21 cellular contexts compared by ENCODE assay signal in the genomic region with DNA sequence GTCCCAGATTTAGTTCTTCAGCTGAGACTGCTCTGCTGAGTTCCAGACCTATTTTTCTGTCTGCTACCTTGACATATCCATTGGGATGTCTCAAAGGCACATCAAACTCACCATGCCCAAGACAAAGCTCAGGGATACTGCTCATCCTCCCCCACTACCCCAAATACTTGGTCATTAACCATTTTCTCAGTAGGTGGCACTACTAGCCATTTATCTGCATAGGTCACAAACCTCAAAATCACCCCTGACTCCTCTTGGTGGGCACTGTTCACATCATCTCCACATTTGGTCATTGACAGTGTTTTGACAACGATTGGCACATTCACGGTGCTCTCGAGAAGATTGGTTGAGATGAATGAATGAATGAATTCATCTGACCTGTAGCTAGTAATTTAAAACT. TPM values are rescaled to one million over a fixed set of nuclear protein-coding genes. Genes with fewer than 3 reads are reported as not detected.
DNase-seq lines count a peak whose midpoint lies in the region; ATAC-seq and TF ChIP-seq lines count a peak whose summit lies in the region.
"Had no signal": no experiment of that assay in that cellular context is flagged by ENCODE, and none has a peak within 500 bp of the region (broad histone marks: within the 10 kb centered on the region; RNA-seq: fewer than 3 reads in every experiment).

No MANE protein-coding gene starts in this region.

- H3K36me3 ChIP-seq in HEK293 (ENCODE audit: control insufficient read depth in 2 of 2, insufficient read depth in 1 of 2, low read length in 2 of 2), result no peaks in the 10 kb centered on the region
- no peaks in the 10 kb centered on the region for H3K36me3 ChIP-seq in OCI-LY1 (ENCODE audit: insufficient read depth, low read length)

- H3K4me3 Mint-ChIP-seq in chondrocyte (ENCODE audit: unreplicated experiment), result no peak overlapping the region
- H3K4me3 Mint-ChIP-seq: CD14-positive monocyte, T-helper 17 cell had no signal

- no peak for DNase-seq in GM12864 (ENCODE audit: low read depth)
- no peak for DNase-seq in chondrocyte (ENCODE audit: low spot score)
- no peak for DNase-seq in T-helper 1 cell
- no peak for DNase-seq in activated CD4-positive, alpha-beta T cell treated with anti-CD3 and anti-CD28 coated beads for 1 hour
- DNase-seq: ACHN, DMS 273 treated with DMSO at 0.1 percent for 48 hours, GDM1, IMR-90, NCI-H1417, NCI-H187, NCI-H2171 treated with DMSO at 0.1 percent for 48 hours, NCI-H446 treated with DMSO at 0.1 percent for 48 hours, PC-9, T-helper 17 cell had no signal

- H3K27ac ChIP-seq in HEK293 (ENCODE audit: extremely low read depth, low read depth, low read length), result no peak overlapping the region
- H3K27ac ChIP-seq in OCI-LY1 (ENCODE audit: low read depth, low read length, poor library complexity, severe bottlenecking), result no peak overlapping the region
- H3K27ac ChIP-seq: PC-9, RWPE1 had no signal

- no peaks in the 10 kb centered on the region for H4K20me1 ChIP-seq in OCI-LY1 (ENCODE audit: insufficient read depth, low read length)

- H3K9me3 ChIP-seq in HEK293 (ENCODE audit: control insufficient read depth, insufficient read depth, low read depth, low read length) (no peaks in the 10 kb centered on the region), OCI-LY1 (ENCODE audit: low read length) (no peaks in the 10 kb centered on the region)

- H3K4me2 ChIP-seq in OCI-LY1 (ENCODE audit: low read length), result no peak overlapping the region
- H3K4me2 ChIP-seq: PC-9 had no signal

- no peaks in the 10 kb centered on the region for H3K9me2 ChIP-seq in OCI-LY1 (ENCODE audit: low read depth, low read length)

- H3K27me3 ChIP-seq in OCI-LY1 (ENCODE audit: insufficient read depth, low read length), result peaks cover 6% of the 10 kb centered on the region

- POLR2A ChIA-PET in HEK293 (lab: Yijun Ruan, JAX), result no interaction called here

- no peaks in the 10 kb centered on the region for H3F3A ChIP-seq in OCI-LY1 (ENCODE audit: insufficient read depth, low read length)

- H3K4me3 ChIP-seq in GM12864 (ENCODE audit: low read depth, low read length), result no peak overlapping the region
- H3K4me3 ChIP-seq in HEK293 (ENCODE audit: low read depth, low read length), result no peak overlapping the region
- H3K4me3 ChIP-seq in OCI-LY1 (ENCODE audit: low read depth, low read length, poor library complexity, severe bottlenecking), result no peak overlapping the region
- H3K4me3 ChIP-seq: PC-9 had no signal

- no peaks in the 10 kb centered on the region for H3K9me3 Mint-ChIP-seq in chondrocyte (ENCODE audit: low read depth)

- ATAC-seq in HG02840 (IDR thresholded peaks at IDR 0.05; ENCODE audit: low FRiP score, unreplicated experiment) (no peak), GM21529 (IDR thresholded peaks at IDR 0.05; ENCODE audit: unreplicated experiment) (no peak)
- ATAC-seq: T-helper 17 cell had no signal

- H3K36me3 Mint-ChIP-seq in chondrocyte (ENCODE audit: low read depth), result no peaks in the 10 kb centered on the region
- H3K36me3 Mint-ChIP-seq: CD14-positive monocyte had no signal

- CTCF ChIA-PET in HEK293 (lab: Yijun Ruan, JAX), result interaction anchor here (0.7 to 2.0 kb wide), 6 partner anchors 33 to 271 kb away, joined by 3 to 8 read pairs (median 6); no protein-coding TSS in a partner anchor

- no peaks in the 10 kb centered on the region for H3K79me2 ChIP-seq in OCI-LY1 (ENCODE audit: insufficient read depth, low read length)

- no peaks in the 10 kb centered on the region for H3K4me1 Mint-ChIP-seq in chondrocyte (ENCODE audit: low read depth)
- H3K4me1 Mint-ChIP-seq: CD14-positive monocyte had no signal

- no peak overlapping the region for H3K27ac Mint-ChIP-seq in chondrocyte (ENCODE audit: unreplicated experiment)
- H3K27ac Mint-ChIP-seq: T-helper 17 cell had no signal

- peaks cover 16% of the 10 kb centered on the region for H3K27me3 Mint-ChIP-seq in chondrocyte (ENCODE audit: low read depth)

- H3K9ac ChIP-seq in OCI-LY1 (ENCODE audit: low read length), result no peak overlapping the region

- no peak overlapping the region for H2AFZ ChIP-seq in OCI-LY1 (ENCODE audit: low read length)
- H2AFZ ChIP-seq: PC-9 had no signal

- TF ChIP-seq CTCF in GM12864 (IDR thresholded peaks at IDR 0.05; ENCODE audit: low read depth, low read length, missing control alignments), result peak; percentile 2
- TF ChIP-seq CTCF in HEK293 (tag by site-specific recombination; IDR thresholded peaks at IDR 0.05), result no peak
- TF ChIP-seq CTCF in OCI-LY1 (IDR thresholded peaks at IDR 0.05; ENCODE audit: low read length), result peak; percentile 34; the same call in 1 of the 2 replicates
- TF ChIP-seq CTCF in chondrocyte (IDR thresholded peaks at IDR 0.05), result peak; percentile 10

- no peaks in the 10 kb centered on the region for H3K4me1 ChIP-seq in HEK293 (ENCODE audit: control insufficient read depth, insufficient read depth, low read length)
- H3K4me1 ChIP-seq in OCI-LY1 (ENCODE audit: insufficient read depth, low read length, severe bottlenecking), result no peaks in the 10 kb centered on the region

TF ChIP-seq in HEK293, 187 proteins besides CTCF, POLR2A, EP300 and RAD21:
- TF ChIP-seq ZNF623 (tag by site-specific recombination; IDR thresholded peaks at IDR 0.05), result no peak
- TF ChIP-seq, protein P1, sequence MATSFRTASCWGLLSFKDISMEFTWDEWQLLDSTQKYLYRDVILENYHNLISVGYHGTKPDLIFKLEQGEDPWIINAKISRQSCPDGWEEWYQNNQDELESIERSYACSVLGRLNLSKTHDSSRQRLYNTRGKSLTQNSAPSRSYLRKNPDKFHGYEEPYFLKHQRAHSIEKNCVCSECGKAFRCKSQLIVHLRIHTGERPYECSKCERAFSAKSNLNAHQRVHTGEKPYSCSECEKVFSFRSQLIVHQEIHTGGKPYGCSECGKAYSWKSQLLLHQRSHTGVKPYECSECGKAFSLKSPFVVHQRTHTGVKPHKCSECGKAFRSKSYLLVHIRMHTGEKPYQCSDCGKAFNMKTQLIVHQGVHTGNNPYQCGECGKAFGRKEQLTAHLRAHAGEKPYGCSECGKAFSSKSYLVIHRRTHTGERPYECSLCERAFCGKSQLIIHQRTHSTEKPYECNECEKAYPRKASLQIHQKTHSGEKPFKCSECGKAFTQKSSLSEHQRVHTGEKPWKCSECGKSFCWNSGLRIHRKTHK (tag by site-specific recombination; IDR thresholded peaks at IDR 0.05), result peak; percentile 12; the same call in 1 of the 2 replicates
TF ChIP-seq in HEK293: peak in this region for 1.

RNA-seq across cellular contexts. Expression of a gene that starts 32.1 kb away (rescaled TPM):
- 0.07 to 0.46 TPM (median 0.40 TPM) in 3 replicates for total RNA-seq in chondrocyte
- total RNA-seq: Daoy, IMR-90, PC-9, T-helper 17 cell had no signal

RNA-seq across cellular contexts. Expression of a gene that starts 46.8 kb away (rescaled TPM):
- 0.19 TPM in 1 of 3 replicates, not detected in the others for total RNA-seq in chondrocyte
- total RNA-seq: Daoy, IMR-90 had no signal

RNA-seq across cellular contexts. Expression of a gene that starts 56.6 kb away (rescaled TPM):
- total RNA-seq in chondrocyte, result 1.1 to 2.6 TPM (median 2.6 TPM) in 3 replicates
